23 cellular contexts compared by ENCODE assay signal in genomic region chr5:2052687-2053086, GRCh38.
"Had no signal": no experiment of that assay in that cellular context is flagged by ENCODE, and none has a peak within 500 bp of the region (broad histone marks: within the 10 kb centered on the region; RNA-seq: fewer than 3 reads in every experiment).

No MANE protein-coding gene starts in this region.

- H3K27ac ChIP-seq: SJSA1, SK-N-MC had no signal

- H3K36me3 ChIP-seq: MG63, SJSA1 had no signal

- H3K27me3 ChIP-seq: MG63, SJSA1 had no signal

- FAIRE-seq: HTR-8/SVneo, RCC 7860 had no signal

- DNase-seq: Karpas-422, KG1, MG63, NCI-H1092, NCI-H1105 treated with DMSO at 0.1 percent for 48 hours, NCI-H1417 treated with DMSO at 0.1 percent for 48 hours, NCI-H187, NCI-H2029, NCI-H2081 treated with DMSO at 0.1 percent for 48 hours, NCI-H2171, NCI-H226, NCI-H446, NCI-H510A, NCI-H524 treated with DMSO at 0.1 percent for 48 hours, NCI-H69, NCI-H774, Right ventricle myocardium superior, RPMI8226, SIG-M5 had no signal

- H3K9me3 ChIP-seq: SJSA1 had no signal

- H3K4me3 ChIP-seq: MG63, SJSA1, SK-N-MC had no signal

- H3K4me1 ChIP-seq: SJSA1 had no signal
